Comparison of ENCODE assay signal across 24 cellular contexts in the genomic region with DNA sequence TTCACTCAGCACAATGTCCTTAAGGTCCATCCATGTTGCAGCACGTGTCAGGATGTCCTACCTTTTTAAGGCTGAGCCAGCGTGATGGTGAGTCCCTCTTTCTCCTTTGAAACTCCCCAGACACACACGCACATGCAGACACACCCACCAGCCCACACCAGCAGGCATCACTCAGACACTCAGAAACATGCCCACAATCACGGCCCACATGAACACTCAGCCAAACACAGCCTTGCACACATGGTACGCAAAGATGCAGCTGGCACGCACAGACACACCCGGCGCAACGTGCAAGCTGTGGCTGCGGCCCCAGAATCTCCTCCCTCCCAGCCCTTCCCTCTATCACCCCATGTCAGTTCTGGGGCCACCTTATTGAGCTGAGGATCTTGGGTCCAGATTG. TPM values are rescaled to one million over a fixed set of nuclear protein-coding genes. Genes with fewer than 3 reads are reported as not detected.
A peak's percentile ranks its signal among the peaks of the same experiment; 100 is the strongest.
DNase-seq lines count a peak whose midpoint lies in the region; ATAC-seq, FAIRE-seq and TF ChIP-seq lines count a peak whose summit lies in the region.
"Had no signal": no experiment of that assay in that cellular context is flagged by ENCODE, and none has a peak within 500 bp of the region (broad histone marks: within the 10 kb centered on the region; RNA-seq: fewer than 3 reads in every experiment).

No MANE protein-coding gene starts in this region.

- peak overlapping the region; percentile 1 for H3K4me3 Mint-ChIP-seq in memory B cell
- H3K4me3 Mint-ChIP-seq in type B pancreatic cell = no peak overlapping the region

- CTCF ChIA-PET in HepG2 (lab: Yijun Ruan, JAX; ENCODE audit: low intra/inter-chr PET ratio, low total read pairs) = no interaction called here
- CTCF ChIA-PET in GM12878 (lab: Yijun Ruan, JAX) = interaction anchor here (0.6 to 2.2 kb wide), 5 partner anchors 11 to 449 kb away, joined by 3 to 6 read pairs (median 5); no protein-coding TSS in a partner anchor

- H3K36me3 ChIP-seq in HepG2 (replicated peaks in 1 of 2; ENCODE audit: control insufficient read depth in 1 of 2, insufficient read depth in 2 of 2, low read length in 2 of 2) (no peaks in the 10 kb centered on the region; a peak in 1 of 5 replicates), right lobe of liver (no peaks in the 10 kb centered on the region), GM12878 (ENCODE audit: control insufficient read depth in 2 of 2, insufficient read depth in 2 of 2, low read length in 1 of 2) (no peaks in the 10 kb centered on the region)

- WGBS in HepG2 (ENCODE audit: low lambda C conversion rate) = 90% methylated on average over 5 of the region's 10 CpGs
- 96% methylated on average over 10 of the region's 10 CpGs for WGBS in right lobe of liver (ENCODE audit: insufficient coverage, low coverage, low lambda C conversion rate, missing lambda C conversion rate)
- 83% methylated on average over 10 of the region's 10 CpGs for whole genome bisulfite sequencing in GM12878 (ENCODE audit: insufficient coverage, insufficient replicate concordance, low lambda C conversion rate, missing lambda C conversion rate)

- H3K27ac ChIP-seq in HepG2 (ENCODE audit: extremely low read length, insufficient read depth, low read length) (no peak overlapping the region), right lobe of liver (no peak overlapping the region), GM12878 (ENCODE audit: control insufficient read depth, insufficient read depth) (no peak overlapping the region)
- H3K27ac ChIP-seq: C4-2B, HL-60, SJSA1 had no signal

- BruUV-seq in HepG2 (replicated peaks; lab: Mats Ljungman, UMichigan) (no TSS peak), GM12878 (replicated peaks; lab: Mats Ljungman, UMichigan) (no TSS peak)

- H3K4me1 ChIP-seq in HepG2 (ENCODE audit: insufficient read depth, low read length) = no peaks in the 10 kb centered on the region
- H3K4me1 ChIP-seq in right lobe of liver = no peaks in the 10 kb centered on the region
- peaks cover 22% of the 10 kb centered on the region for H3K4me1 ChIP-seq in GM12878 (ENCODE audit: control insufficient read depth, insufficient read depth, low read length)

- TF ChIP-seq POLR2A in HepG2 (IDR thresholded peaks at IDR 0.05; ENCODE audit: insufficient read depth in 1 of 2, low read depth in 2 of 2, low read length in 2 of 2) (no peak), right lobe of liver (IDR thresholded peaks at IDR 0.05) (no peak), GM12878 (IDR thresholded peaks at IDR 0.05; ENCODE audit: low read depth, low read length) (no peak)

- FAIRE-seq in HepG2 (lab: Jason Lieb, UNC) = no peak
- no peak for FAIRE-seq in GM12878 (lab: Jason Lieb, UNC)
- FAIRE-seq: G401.6, GM18507, H54, HTR-8/SVneo had no signal

- in situ Hi-C loops in HepG2 (cut with HindIII; ENCODE audit: extremely low pct_ligation_motif_present, low pct_unique_long_range_greater_than_20kb) (no loop called here), GM12878 (cut with MboI) (no loop called here)

- no peak for TF ChIP-seq CTCF in HepG2 (CRISPR knock-in tag; IDR thresholded peaks at IDR 0.05)
- TF ChIP-seq CTCF in right lobe of liver (IDR thresholded peaks at IDR 0.05) = no peak
- TF ChIP-seq CTCF in GM12878 (IDR thresholded peaks at IDR 0.05 in 2 of 3, conservative IDR thresholded peaks at IDR 0.05 in 1 of 3; ENCODE audit: control insufficient read depth in 2 of 3, extremely low read depth in 1 of 3, insufficient read depth in 1 of 3, low read depth in 3 of 3, low read length in 3 of 3) = no peak
- TF ChIP-seq CTCF in type B pancreatic cell (conservative IDR thresholded peaks at IDR 0.05) = no peak

- H3K36me3 Mint-ChIP-seq in memory B cell (peaks cover 7% of the 10 kb centered on the region), type B pancreatic cell (no peaks in the 10 kb centered on the region)

- TF ChIP-seq RAD21 in HepG2 (CRISPR knock-in tag; IDR thresholded peaks at IDR 0.05) = no peak
- no peak for TF ChIP-seq RAD21 in GM12878 (IDR thresholded peaks at IDR 0.05; ENCODE audit: insufficient read depth, low read depth, low read length)

- H3K27me3 ChIP-seq in HepG2 (ENCODE audit: control insufficient read depth in 1 of 2, insufficient read depth in 2 of 2, low read length in 2 of 2) (no peaks in the 10 kb centered on the region), right lobe of liver (no peaks in the 10 kb centered on the region), GM12878 (replicated peaks in 1 of 2; ENCODE audit: control insufficient read depth in 2 of 2, insufficient read depth in 2 of 2, low read length in 1 of 2) (no peaks in the 10 kb centered on the region; a peak in 1 of 4 replicates)
- H3K27me3 ChIP-seq: SJSA1 had no signal

- SMC1A ChIA-PET in GM12878 (lab: Charles Lee; ENCODE audit: uncharacterized antibody, unreplicated experiment) = interaction anchor here (0.9 to 2.5 kb wide), 4 partner anchors 9 to 199 kb away, joined by 3 to 11 read pairs (median 4); no protein-coding TSS in a partner anchor

- TF ChIP-seq EP300 in HepG2 (IDR thresholded peaks at IDR 0.05; ENCODE audit: low read depth in 2 of 2, low read length in 2 of 2) (no peak), HepG2 (CRISPR knock-in tag; IDR thresholded peaks at IDR 0.05; ENCODE audit: borderline replicate concordance) (no peak), GM12878 (IDR thresholded peaks at IDR 0.05; ENCODE audit: borderline replicate concordance in 1 of 2, control insufficient read depth in 1 of 2, low read depth in 2 of 2, low read length in 2 of 2) (no peak)

- H4K20me1 ChIP-seq in HepG2 (ENCODE audit: insufficient read depth, low read length) (no peaks in the 10 kb centered on the region), GM12878 (ENCODE audit: control insufficient read depth, insufficient read depth) (no peaks in the 10 kb centered on the region)

- intact Hi-C loops in HepG2 (cut with micrococcal nuclease; ENCODE audit: unreplicated experiment) = no loop called here
- intact Hi-C loops in right lobe of liver (cut with DNase I) = loop anchor here in 1 of 2 donors (10.0 kb wide), 1 partner anchor 79 kb away; no protein-coding TSS in a partner anchor
- intact Hi-C loops in GM12878 (cut with micrococcal nuclease; ENCODE audit: unreplicated experiment) = no loop called here

- H3K4me2 ChIP-seq in HepG2 (ENCODE audit: low read depth, low read length) (no peak overlapping the region), GM12878 (ENCODE audit: control insufficient read depth, insufficient read depth) (no peak overlapping the region)

- POLR2A ChIA-PET in HepG2 (lab: Yijun Ruan, JAX) (interaction anchor here (2.0 kb wide), 1 partner anchor 85 kb away, joined by 7 read pairs; no protein-coding TSS in a partner anchor), GM12878 (lab: Charles Lee) (no interaction called here)

- peaks cover 46% of the 10 kb centered on the region for H3K4me1 Mint-ChIP-seq in memory B cell
- H3K4me1 Mint-ChIP-seq in type B pancreatic cell (ENCODE audit: unreplicated experiment) = peaks cover 8% of the 10 kb centered on the region

- DNase-seq in HepG2 (ENCODE audit: low spot score) (no peak), right lobe of liver (no peak), GM12878 (ENCODE audit: low read depth, low spot score) (no peak), memory B cell (ENCODE audit: low spot score in 2 of 2) (no peak), type B pancreatic cell (ENCODE audit: extremely low spot score, unreplicated experiment) (no peak), iPS-NIHi7 (ENCODE audit: extremely low spot score) (no peak)
- DNase-seq: 8988T, DND-41, KBM-7, NCI-H1417 treated with DMSO at 0.1 percent for 48 hours, NCI-H1930, NCI-H2171, NCI-H510A, NCI-H774, PC-3 had no signal

- H3K4me3 ChIP-seq in HepG2 (replicated peaks in 1 of 3; ENCODE audit: insufficient read depth in 1 of 3, low read depth in 2 of 3, low read length in 3 of 3) (no peak overlapping the region), right lobe of liver (no peak overlapping the region), GM12878 (no peak overlapping the region)
- H3K4me3 ChIP-seq: SJSA1 had no signal

- H3K9me3 ChIP-seq in HepG2 (ENCODE audit: low read length) (no peaks in the 10 kb centered on the region), right lobe of liver (no peaks in the 10 kb centered on the region), GM12878 (replicated peaks; ENCODE audit: control insufficient read depth, insufficient read depth, low read length) (no peaks in the 10 kb centered on the region; the same call in 2 of the 3 replicates)

- RAD21 ChIA-PET in GM12878 (lab: Charles Lee; ENCODE audit: unreplicated experiment) = no interaction called here

- H3K9ac ChIP-seq in HepG2 (ENCODE audit: insufficient read depth, low read depth, low read length) (no peak overlapping the region), GM12878 (ENCODE audit: control insufficient read depth, insufficient read depth, low read length) (no peak overlapping the region)

- ATAC-seq in HepG2 = no peak
- ATAC-seq in right lobe of liver = no peak
- ATAC-seq in GM12878 = no peak
- ATAC-seq in memory B cell (ENCODE audit: low read depth) = no peak
- ATAC-seq in GM21447 (IDR thresholded peaks at IDR 0.05; ENCODE audit: unreplicated experiment) = no peak
- no peak for ATAC-seq in HG03571 (IDR thresholded peaks at IDR 0.05; ENCODE audit: unreplicated experiment)
- ATAC-seq: PC-3 had no signal

- H2AFZ ChIP-seq in HepG2 (ENCODE audit: low read length) = no peak overlapping the region
- H2AFZ ChIP-seq in GM12878 (ENCODE audit: control insufficient read depth, low read depth, low read length) = no peak overlapping the region

- no peaks in the 10 kb centered on the region for H3K27me3 Mint-ChIP-seq in memory B cell
- H3K27me3 Mint-ChIP-seq in type B pancreatic cell = no peaks in the 10 kb centered on the region

- H3K79me2 ChIP-seq in HepG2 (ENCODE audit: insufficient read depth, low read length) = no peaks in the 10 kb centered on the region
- no peaks in the 10 kb centered on the region for H3K79me2 ChIP-seq in GM12878 (ENCODE audit: control insufficient read depth, insufficient read depth, low read length)

- H3K9me3 Mint-ChIP-seq in memory B cell (no peaks in the 10 kb centered on the region), type B pancreatic cell (peaks cover 4% of the 10 kb centered on the region)

- H3K27ac Mint-ChIP-seq in memory B cell (no peak overlapping the region), type B pancreatic cell (peak overlapping the region; percentile 58)

RNA-seq across cellular contexts. Expression of a gene that starts 8.0 kb away (rescaled TPM):
- 4.5 and 13.4 TPM in 2 replicates for total RNA-seq in HepG2 (2016; rRNA removed; fragmentation: Illumina TruSeq; extraction: Trizol)
- 8.3 and 10.6 TPM in 2 replicates for total RNA-seq in HepG2 (2016; cell fraction: cytosol; rRNA removed; fragmentation: Illumina TruSeq; extraction: Trizol; ENCODE audit: low read depth)
- total RNA-seq in HepG2 (2016; cell fraction: insoluble cytoplasmic fraction; rRNA removed; fragmentation: Illumina TruSeq; extraction: Trizol) = 3.4 and 13.2 TPM in 2 replicates
- total RNA-seq in HepG2 (2016; cell fraction: membrane; rRNA removed; fragmentation: Illumina TruSeq; extraction: Trizol) = 7.7 and 10.7 TPM in 2 replicates
- total RNA-seq in HepG2 (2016; cell fraction: nucleus; rRNA removed; fragmentation: Illumina TruSeq; extraction: Trizol) = 12.9 and 21.0 TPM in 2 replicates
- 23.2 and 36.6 TPM in 2 replicates for polyA plus RNA-seq in HepG2 (2011; rRNA removed)
- 13.7 and 17.5 TPM in 2 replicates for polyA plus RNA-seq in HepG2 (2011; cell fraction: cytosol; rRNA removed)
- polyA plus RNA-seq in HepG2 (2011; cell fraction: nucleus; rRNA removed) = 236 and 242 TPM in 2 replicates
- polyA plus RNA-seq in HepG2 (2012) = 5.1 and 11.5 TPM in 2 replicates
- 8.0 and 9.6 TPM in 2 replicates for polyA plus RNA-seq in HepG2 (2016; cell fraction: cytosol; fragmentation: Illumina TruSeq; extraction: Trizol; ENCODE audit: low read depth)
- 4.7 and 5.0 TPM in 2 replicates for polyA plus RNA-seq in HepG2 (2016; cell fraction: insoluble cytoplasmic fraction; fragmentation: Illumina TruSeq; extraction: Trizol; ENCODE audit: low read depth)
- polyA plus RNA-seq in HepG2 (2016; cell fraction: membrane; fragmentation: Illumina TruSeq; extraction: Trizol; ENCODE audit: low read depth) = 7.9 and 9.0 TPM in 2 replicates
- polyA plus RNA-seq in HepG2 (2016; cell fraction: nucleus; fragmentation: Illumina TruSeq; extraction: Trizol; ENCODE audit: insufficient read depth, low read depth) = 36.8 and 37.1 TPM in 2 replicates
- 30.7 and 67.4 TPM in 2 replicates for polyA minus RNA-seq in HepG2 (2011; rRNA and poly(A)+ RNA removed; ENCODE audit: low replicate concordance)
- 10.5 and 13.0 TPM in 2 replicates for polyA minus RNA-seq in HepG2 (2011; cell fraction: cytosol; rRNA and poly(A)+ RNA removed)
- 10.9 and 15.8 TPM in 2 replicates for polyA minus RNA-seq in HepG2 (2011; cell fraction: nucleus; rRNA and poly(A)+ RNA removed)
- total RNA-seq in right lobe of liver = 10 to 100 TPM; 13.0 to 69.8 (median 22.7) TPM
- total RNA-seq in GM12878 (2013; cell fraction: nucleolus; rRNA removed) = 30.8 and 34.8 TPM in 2 replicates
- 7.2 and 9.3 TPM in 2 replicates for total RNA-seq in GM12878 (2014; rRNA removed)
- total RNA-seq in GM12878 (2014; rRNA removed; fragmentation: Illumina TruSeq; extraction: Trizol) = 2.3 and 3.2 TPM in 2 replicates
- 5.7 and 7.7 TPM in 2 replicates for total RNA-seq in GM12878 (2021)
- 2.6 TPM for polyA plus RNA-seq in GM12878 (2011; ENCODE audit: low read depth)
- 3.9 and 7.5 TPM in 2 replicates for polyA plus RNA-seq in GM12878 (2011; rRNA removed)
- polyA plus RNA-seq in GM12878 (2011; cell fraction: cytosol; rRNA removed) = 8.7 and 13.3 TPM in 2 replicates
- 80.2 and 98.8 TPM in 2 replicates for polyA plus RNA-seq in GM12878 (2011; cell fraction: nucleus; rRNA removed)
- 6.8 and 7.1 TPM in 2 replicates for polyA plus RNA-seq in GM12878 (2012)
- 2.3 and 4.2 TPM in 2 replicates for polyA plus RNA-seq in GM12878 (2014; fragmentation: Illumina TruSeq; extraction: Trizol)
- under 1 TPM; 0.23 to 0.44 TPM for polyA plus RNA-seq in GM12878 (2014; fragmentation: Nextera tagmentation; extraction: Ambion mirVana)
- polyA plus RNA-seq in GM12878 (2014; rRNA removed) = 6.8 and 8.1 TPM in 2 replicates
- 1 to 10 TPM; 1.4 to 4.2 TPM for polyA plus RNA-seq in GM12878 (2016; fragmentation: Nextera tagmentation; extraction: Ambion mirVana)
- 4.1 and 9.9 TPM in 2 replicates for polyA minus RNA-seq in GM12878 (2011; rRNA and poly(A)+ RNA removed)
- polyA minus RNA-seq in GM12878 (2011; cell fraction: cytosol; rRNA and poly(A)+ RNA removed) = 4.9 and 6.8 TPM in 2 replicates
- polyA minus RNA-seq in GM12878 (2011; cell fraction: nucleus; rRNA and poly(A)+ RNA removed) = 6.8 and 9.2 TPM in 2 replicates
- total RNA-seq in type B pancreatic cell (ENCODE audit: low replicate concordance) = 4.4 and 10.0 TPM in 2 replicates

RNA-seq across cellular contexts. Expression of a gene that starts 34.0 kb away (rescaled TPM):
- total RNA-seq in HepG2 (2016; rRNA removed; fragmentation: Illumina TruSeq; extraction: Trizol) (1.2 and 1.3 TPM in 2 replicates), right lobe of liver (1 to 10 TPM; 3.2 to 9.1 (median 4.2) TPM), GM12878 (2014; rRNA removed) (not detected in 2 replicates), GM12878 (2014; rRNA removed; fragmentation: Illumina TruSeq; extraction: Trizol) (not detected in 2 replicates), GM12878 (2021) (0.11 TPM in 1 of 2 replicates, not detected in the other), type B pancreatic cell (ENCODE audit: low replicate concordance) (2.1 and 16.6 TPM in 2 replicates)
- 0.61 and 2.5 TPM in 2 replicates for total RNA-seq in HepG2 (2016; cell fraction: cytosol; rRNA removed; fragmentation: Illumina TruSeq; extraction: Trizol; ENCODE audit: low read depth)
- total RNA-seq in HepG2 (2016; cell fraction: insoluble cytoplasmic fraction; rRNA removed; fragmentation: Illumina TruSeq; extraction: Trizol) = 1.2 and 1.4 TPM in 2 replicates
- 1.2 and 1.4 TPM in 2 replicates for total RNA-seq in HepG2 (2016; cell fraction: membrane; rRNA removed; fragmentation: Illumina TruSeq; extraction: Trizol)
- 0.72 and 0.84 TPM in 2 replicates for total RNA-seq in HepG2 (2016; cell fraction: nucleus; rRNA removed; fragmentation: Illumina TruSeq; extraction: Trizol)
- polyA plus RNA-seq in HepG2 (2011; rRNA removed) (2.0 and 2.2 TPM in 2 replicates), GM12878 (2011; rRNA removed) (not detected in 2 replicates), GM12878 (2014; fragmentation: Illumina TruSeq; extraction: Trizol) (not detected in 2 replicates), GM12878 (2014; fragmentation: Nextera tagmentation; extraction: Ambion mirVana) (not detected), GM12878 (2014; rRNA removed) (0.04 TPM in 1 of 2 replicates, not detected in the other), GM12878 (2016; fragmentation: Nextera tagmentation; extraction: Ambion mirVana) (not detected)
- polyA plus RNA-seq in HepG2 (2011; cell fraction: cytosol; rRNA removed) = 1.3 and 3.0 TPM in 2 replicates
- polyA plus RNA-seq in HepG2 (2011; cell fraction: nucleus; rRNA removed) = 2.5 and 3.7 TPM in 2 replicates
- 1.4 and 2.3 TPM in 2 replicates for polyA plus RNA-seq in HepG2 (2012)
- 1.5 and 1.7 TPM in 2 replicates for polyA plus RNA-seq in HepG2 (2016; cell fraction: cytosol; fragmentation: Illumina TruSeq; extraction: Trizol; ENCODE audit: low read depth)
- polyA plus RNA-seq in HepG2 (2016; cell fraction: insoluble cytoplasmic fraction; fragmentation: Illumina TruSeq; extraction: Trizol; ENCODE audit: low read depth) = 1.9 and 2.5 TPM in 2 replicates
- 1.9 and 2.3 TPM in 2 replicates for polyA plus RNA-seq in HepG2 (2016; cell fraction: membrane; fragmentation: Illumina TruSeq; extraction: Trizol; ENCODE audit: low read depth)
- polyA plus RNA-seq in HepG2 (2016; cell fraction: nucleus; fragmentation: Illumina TruSeq; extraction: Trizol; ENCODE audit: insufficient read depth, low read depth) = 2.9 and 6.6 TPM in 2 replicates
- polyA minus RNA-seq in HepG2 (2011; rRNA and poly(A)+ RNA removed; ENCODE audit: low replicate concordance) = 2.6 and 7.7 TPM in 2 replicates
- polyA minus RNA-seq in HepG2 (2011; cell fraction: cytosol; rRNA and poly(A)+ RNA removed) = 2.8 and 11.9 TPM in 2 replicates
- 1.1 and 1.3 TPM in 2 replicates for polyA minus RNA-seq in HepG2 (2011; cell fraction: nucleus; rRNA and poly(A)+ RNA removed)
- total RNA-seq in GM12878 (2013; cell fraction: nucleolus; rRNA removed) = not detected in 2 replicates
- not detected for polyA plus RNA-seq in GM12878 (2011; ENCODE audit: low read depth)
- polyA plus RNA-seq in GM12878 (2011; cell fraction: cytosol; rRNA removed) = 0.04 TPM in 1 of 2 replicates, not detected in the other
- not detected in 2 replicates for polyA plus RNA-seq in GM12878 (2011; cell fraction: nucleus; rRNA removed)
- 0.07 TPM in 1 of 2 replicates, not detected in the other for polyA plus RNA-seq in GM12878 (2012)
- not detected in 2 replicates for polyA minus RNA-seq in GM12878 (2011; rRNA and poly(A)+ RNA removed)
- polyA minus RNA-seq in GM12878 (2011; cell fraction: cytosol; rRNA and poly(A)+ RNA removed) = 1.1 TPM in 1 of 2 replicates, not detected in the other
- polyA minus RNA-seq in GM12878 (2011; cell fraction: nucleus; rRNA and poly(A)+ RNA removed) = not detected in 2 replicates

RNA-seq across cellular contexts. Expression of a gene that starts 55.2 kb away (rescaled TPM):
- total RNA-seq in HepG2 (2016; rRNA removed; fragmentation: Illumina TruSeq; extraction: Trizol) (54.7 and 124 TPM in 2 replicates), right lobe of liver (100 to 1,000 TPM in 4 of 6 experiments, 1 to 10 TPM in 2; 4.2 to 166 (median 110) TPM), GM12878 (2014; rRNA removed) (156 and 158 TPM in 2 replicates), GM12878 (2014; rRNA removed; fragmentation: Illumina TruSeq; extraction: Trizol) (142 and 152 TPM in 2 replicates), GM12878 (2021) (294 and 315 TPM in 2 replicates), type B pancreatic cell (ENCODE audit: low replicate concordance) (127 and 205 TPM in 2 replicates)
- total RNA-seq in HepG2 (2016; cell fraction: cytosol; rRNA removed; fragmentation: Illumina TruSeq; extraction: Trizol; ENCODE audit: low read depth) = 17.6 and 17.8 TPM in 2 replicates
- 51.3 and 120 TPM in 2 replicates for total RNA-seq in HepG2 (2016; cell fraction: insoluble cytoplasmic fraction; rRNA removed; fragmentation: Illumina TruSeq; extraction: Trizol)
- 42.1 and 45.1 TPM in 2 replicates for total RNA-seq in HepG2 (2016; cell fraction: membrane; rRNA removed; fragmentation: Illumina TruSeq; extraction: Trizol)
- total RNA-seq in HepG2 (2016; cell fraction: nucleus; rRNA removed; fragmentation: Illumina TruSeq; extraction: Trizol) = 103 and 115 TPM in 2 replicates
- polyA plus RNA-seq in HepG2 (2011; rRNA removed) (90.1 and 125 TPM in 2 replicates), GM12878 (2011; rRNA removed) (165 and 313 TPM in 2 replicates), GM12878 (2014; fragmentation: Illumina TruSeq; extraction: Trizol) (312 and 333 TPM in 2 replicates), GM12878 (2014; fragmentation: Nextera tagmentation; extraction: Ambion mirVana) (1 to 10 TPM; 3.3 to 6.4 TPM), GM12878 (2014; rRNA removed) (188 and 204 TPM in 2 replicates), GM12878 (2016; fragmentation: Nextera tagmentation; extraction: Ambion mirVana) (10 to 100 TPM; 92.1 to 92.7 TPM)
- polyA plus RNA-seq in HepG2 (2011; cell fraction: cytosol; rRNA removed) = 66.9 and 93.5 TPM in 2 replicates
- polyA plus RNA-seq in HepG2 (2011; cell fraction: nucleus; rRNA removed) = 77.8 and 97.6 TPM in 2 replicates
- polyA plus RNA-seq in HepG2 (2012) = 111 and 112 TPM in 2 replicates
- polyA plus RNA-seq in HepG2 (2016; cell fraction: cytosol; fragmentation: Illumina TruSeq; extraction: Trizol; ENCODE audit: low read depth) = 16.3 and 18.5 TPM in 2 replicates
- 43.7 and 53.6 TPM in 2 replicates for polyA plus RNA-seq in HepG2 (2016; cell fraction: insoluble cytoplasmic fraction; fragmentation: Illumina TruSeq; extraction: Trizol; ENCODE audit: low read depth)
- polyA plus RNA-seq in HepG2 (2016; cell fraction: membrane; fragmentation: Illumina TruSeq; extraction: Trizol; ENCODE audit: low read depth) = 27.1 and 32.3 TPM in 2 replicates
- 153 and 164 TPM in 2 replicates for polyA plus RNA-seq in HepG2 (2016; cell fraction: nucleus; fragmentation: Illumina TruSeq; extraction: Trizol; ENCODE audit: insufficient read depth, low read depth)
- 240 and 324 TPM in 2 replicates for polyA minus RNA-seq in HepG2 (2011; rRNA and poly(A)+ RNA removed; ENCODE audit: low replicate concordance)
- 65.5 and 71.3 TPM in 2 replicates for polyA minus RNA-seq in HepG2 (2011; cell fraction: cytosol; rRNA and poly(A)+ RNA removed)
- polyA minus RNA-seq in HepG2 (2011; cell fraction: nucleus; rRNA and poly(A)+ RNA removed) = 23.2 and 36.6 TPM in 2 replicates
- 213 and 225 TPM in 2 replicates for total RNA-seq in GM12878 (2013; cell fraction: nucleolus; rRNA removed)
- 88.1 TPM for polyA plus RNA-seq in GM12878 (2011; ENCODE audit: low read depth)
- 385 and 386 TPM in 2 replicates for polyA plus RNA-seq in GM12878 (2011; cell fraction: cytosol; rRNA removed)
- polyA plus RNA-seq in GM12878 (2011; cell fraction: nucleus; rRNA removed) = 355 and 386 TPM in 2 replicates
- 145 and 173 TPM in 2 replicates for polyA plus RNA-seq in GM12878 (2012)
- 615 and 704 TPM in 2 replicates for polyA minus RNA-seq in GM12878 (2011; rRNA and poly(A)+ RNA removed)
- 158 and 174 TPM in 2 replicates for polyA minus RNA-seq in GM12878 (2011; cell fraction: cytosol; rRNA and poly(A)+ RNA removed)
- 88.4 and 155 TPM in 2 replicates for polyA minus RNA-seq in GM12878 (2011; cell fraction: nucleus; rRNA and poly(A)+ RNA removed)
